20 cellular contexts compared by ENCODE assay signal in genomic region chr4:6649216-6649615, GRCh38. TPM values are rescaled to one million over a fixed set of nuclear protein-coding genes. Genes with fewer than 3 reads are reported as not detected.
"Had no signal": no experiment of that assay in that cellular context is flagged by ENCODE, and none has a peak within 500 bp of the region (broad histone marks: within the 10 kb centered on the region; RNA-seq: fewer than 3 reads in every experiment).

No MANE protein-coding gene starts in this region.

- H3K9me3 ChIP-seq: MG63, SJSA1 had no signal

- H3K4me3 ChIP-seq: MG63, SJSA1, SK-N-MC had no signal

- DNase-seq: Karpas-422, KG1, MG63, NCI-H1092, NCI-H1105 treated with DMSO at 0.1 percent for 48 hours, NCI-H1417 treated with DMSO at 0.1 percent for 48 hours, NCI-H146, NCI-H1694 treated with DMSO at 0.1 percent for 48 hours, NCI-H1930, NCI-H2081, NCI-H2107, NCI-H2227 treated with DMSO at 0.1 percent for 48 hours, NCI-H524, NCI-H526 treated with DMSO at 0.1 percent for 48 hours, NCI-H748 treated with DMSO at 0.1 percent for 48 hours, Right ventricle myocardium superior, RPMI8226, SIG-M5 had no signal

- H3K27ac ChIP-seq: SJSA1, SK-N-MC had no signal

- H3K36me3 ChIP-seq: MG63, SJSA1 had no signal

- H3K27me3 ChIP-seq: MG63, SJSA1 had no signal

- H3K4me1 ChIP-seq: SJSA1 had no signal

RNA-seq across cellular contexts. Expression of gene S100P, which starts 44.5 kb away (rescaled TPM):
- total RNA-seq: Right ventricle myocardium superior, SJSA1 had no signal
